Comparison of ENCODE assay signal across 14 cellular contexts in genomic region chr9:137314561-137315560, GRCh38. TPM values are rescaled to one million over a fixed set of nuclear protein-coding genes. Genes with fewer than 3 reads are reported as not detected.
DNase-seq lines count a peak whose midpoint lies in the region; ATAC-seq, FAIRE-seq and TF ChIP-seq lines count a peak whose summit lies in the region.
"Had no signal": no experiment of that assay in that cellular context is flagged by ENCODE, and none has a peak within 500 bp of the region (broad histone marks: within the 10 kb centered on the region; RNA-seq: fewer than 3 reads in every experiment).

No MANE protein-coding gene starts in this region.

- H3K27ac ChIP-seq in SJCRH30, result no peak overlapping the region

- peaks cover 7% of the 10 kb centered on the region for H3K4me1 Mint-ChIP-seq in glutamatergic neuron (ENCODE audit: low read depth, unreplicated experiment)
- H3K4me1 Mint-ChIP-seq in progenitor cell of endocrine pancreas (ENCODE audit: low read depth), result peaks cover 8% of the 10 kb centered on the region
- H3K4me1 Mint-ChIP-seq in osteocyte (ENCODE audit: unreplicated experiment), result peaks cover 8% of the 10 kb centered on the region
- H3K4me1 Mint-ChIP-seq: activated CD4-positive, alpha-beta T cell treated with anti-CD3 and anti-CD28 coated beads, Interleukin-2, amount 10 ng/mL, durations not matched to agents 24 days and 14 days; activated naive CD8-positive, alpha-beta T cell treated with anti-CD3 and anti-CD28 coated beads, Interleukin-2, amount 50 U/mL, for 24 hours had no signal

- TF ChIP-seq CTCF in D721Med (IDR thresholded peaks at IDR 0.05; ENCODE audit: insufficient read depth, missing control alignments), result no peak
- TF ChIP-seq CTCF in glutamatergic neuron (IDR thresholded peaks at IDR 0.05; ENCODE audit: partially characterized antibody, unreplicated experiment), result no peak
- no peak for TF ChIP-seq CTCF in progenitor cell of endocrine pancreas (IDR thresholded peaks at IDR 0.05; ENCODE audit: unreplicated experiment)
- TF ChIP-seq CTCF in osteocyte (IDR thresholded peaks at IDR 0.05), result no peak

- H3K36me3 ChIP-seq in SJCRH30, result no peaks in the 10 kb centered on the region

- no peaks in the 10 kb centered on the region for H3K27me3 Mint-ChIP-seq in glutamatergic neuron (ENCODE audit: unreplicated experiment)
- H3K27me3 Mint-ChIP-seq in progenitor cell of endocrine pancreas, result no peaks in the 10 kb centered on the region
- H3K27me3 Mint-ChIP-seq in osteocyte (ENCODE audit: unreplicated experiment), result no peaks in the 10 kb centered on the region
- H3K27me3 Mint-ChIP-seq: natural killer cell treated with Interleukin-12 subunit alpha and Interleukin-12 subunit beta and Interleukin-15 and Interleukin-18, amount 100 ng/mL, for 72 hours had no signal

- no peak overlapping the region for H3K27ac Mint-ChIP-seq in glutamatergic neuron (ENCODE audit: unreplicated experiment)
- no peak overlapping the region for H3K27ac Mint-ChIP-seq in progenitor cell of endocrine pancreas
- H3K27ac Mint-ChIP-seq in osteocyte (ENCODE audit: unreplicated experiment), result no peak overlapping the region
- H3K27ac Mint-ChIP-seq: activated CD4-positive, alpha-beta T cell treated with anti-CD3 and anti-CD28 coated beads, Interleukin-2, amount 10 ng/mL, durations not matched to agents 24 days and 14 days; activated naive CD8-positive, alpha-beta T cell treated with anti-CD3 and anti-CD28 coated beads, Interleukin-2, amount 50 U/mL, for 24 hours; natural killer cell treated with Interleukin-12 subunit alpha and Interleukin-12 subunit beta and Interleukin-15 and Interleukin-18, amount 100 ng/mL, for 72 hours; stimulated activated naive CD8-positive, alpha-beta T cell treated with anti-CD3 and anti-CD28 coated beads, Interleukin-15, amount 100 ng/mL, for 72 hours had no signal

- no peak for ATAC-seq in GM19397 (IDR thresholded peaks at IDR 0.05; ENCODE audit: unreplicated experiment)
- ATAC-seq: activated naive CD8-positive, alpha-beta T cell treated with anti-CD3 and anti-CD28 coated beads, Interleukin-2, amount 50 U/mL, for 24 hours; natural killer cell treated with Interleukin-12 subunit alpha and Interleukin-12 subunit beta and Interleukin-15 and Interleukin-18, amount 100 ng/mL, for 72 hours; stimulated activated naive CD8-positive, alpha-beta T cell treated with anti-CD3 and anti-CD28 coated beads, Interleukin-15, amount 100 ng/mL, for 72 hours had no signal

- H3K9me3 Mint-ChIP-seq in glutamatergic neuron (ENCODE audit: unreplicated experiment) (no peaks in the 10 kb centered on the region), progenitor cell of endocrine pancreas (ENCODE audit: low read depth) (no peaks in the 10 kb centered on the region), osteocyte (ENCODE audit: unreplicated experiment) (no peaks in the 10 kb centered on the region)
- H3K9me3 Mint-ChIP-seq: activated CD4-positive, alpha-beta T cell treated with anti-CD3 and anti-CD28 coated beads, Interleukin-2, amount 10 ng/mL, durations not matched to agents 24 days and 14 days; activated naive CD8-positive, alpha-beta T cell treated with anti-CD3 and anti-CD28 coated beads, Interleukin-2, amount 50 U/mL, for 24 hours; natural killer cell treated with Interleukin-12 subunit alpha and Interleukin-12 subunit beta and Interleukin-15 and Interleukin-18, amount 100 ng/mL, for 72 hours; stimulated activated naive CD8-positive, alpha-beta T cell treated with anti-CD3 and anti-CD28 coated beads, Interleukin-15, amount 100 ng/mL, for 72 hours had no signal

- DNase-seq in D721Med (ENCODE audit: insufficient read length, low spot score), result peak; percentile 20
- DNase-seq in HuH-7 (ENCODE audit: low spot score), result peak; percentile 18
- DNase-seq in glutamatergic neuron, result peak; percentile 36
- peak; percentile 19 for DNase-seq in progenitor cell of endocrine pancreas (ENCODE audit: low spot score, unreplicated experiment)
- DNase-seq in osteocyte (ENCODE audit: extremely low spot score, unreplicated experiment), result no peak
- DNase-seq in SIG-M5 (lab: John Stamatoyannopoulos, UW), result no peak
- DNase-seq in SJCRH30, result no peak
- DNase-seq: activated CD4-positive, alpha-beta T cell treated with anti-CD3 and anti-CD28 coated beads, Interleukin-2, amount 10 ng/mL, durations not matched to agents 24 days and 14 days; activated naive CD8-positive, alpha-beta T cell treated with anti-CD3 and anti-CD28 coated beads, Interleukin-2, amount 50 U/mL, for 24 hours; effector CD4-positive, alpha-beta T cell had no signal

- no peaks in the 10 kb centered on the region for H3K9me3 ChIP-seq in SJCRH30 (replicated peaks)

- no peak for FAIRE-seq in D721Med (lab: Jason Lieb, UNC)
- FAIRE-seq: GM18507 had no signal

- no peak overlapping the region for H3K4me3 ChIP-seq in SJCRH30

- H3K27me3 ChIP-seq in SJCRH30, result peaks cover 29% of the 10 kb centered on the region

- no peaks in the 10 kb centered on the region for H3K4me1 ChIP-seq in SJCRH30

- H3K36me3 Mint-ChIP-seq in glutamatergic neuron (ENCODE audit: unreplicated experiment), result no peaks in the 10 kb centered on the region
- H3K36me3 Mint-ChIP-seq in progenitor cell of endocrine pancreas (ENCODE audit: insufficient read depth), result no peaks in the 10 kb centered on the region
- H3K36me3 Mint-ChIP-seq in osteocyte (ENCODE audit: unreplicated experiment), result no peaks in the 10 kb centered on the region
- H3K36me3 Mint-ChIP-seq: natural killer cell treated with Interleukin-12 subunit alpha and Interleukin-12 subunit beta and Interleukin-15 and Interleukin-18, amount 100 ng/mL, for 72 hours had no signal

- H3K4me3 Mint-ChIP-seq in glutamatergic neuron (ENCODE audit: unreplicated experiment) (no peak overlapping the region), progenitor cell of endocrine pancreas (ENCODE audit: low read depth) (no peak overlapping the region), osteocyte (ENCODE audit: unreplicated experiment) (no peak overlapping the region)
- H3K4me3 Mint-ChIP-seq: activated CD4-positive, alpha-beta T cell treated with anti-CD3 and anti-CD28 coated beads, Interleukin-2, amount 10 ng/mL, durations not matched to agents 24 days and 14 days; activated naive CD8-positive, alpha-beta T cell treated with anti-CD3 and anti-CD28 coated beads, Interleukin-2, amount 50 U/mL, for 24 hours; natural killer cell treated with Interleukin-12 subunit alpha and Interleukin-12 subunit beta and Interleukin-15 and Interleukin-18, amount 100 ng/mL, for 72 hours had no signal

RNA-seq across cellular contexts. Expression of gene NRARP, which starts 12.8 kb away (rescaled TPM):
- total RNA-seq in glutamatergic neuron (ENCODE audit: unreplicated experiment), result 15.2 TPM
- total RNA-seq in progenitor cell of endocrine pancreas, result 24.0 and 27.1 TPM in 2 replicates
- total RNA-seq in osteocyte, result 1.8 and 2.1 TPM in 2 replicates
- 0.89 and 1.0 TPM in 2 replicates for total RNA-seq in SJCRH30 (2014; rRNA removed; shearing (Covaris generic))

RNA-seq across cellular contexts. Expression of gene TOR4A, which starts 37.3 kb away (rescaled TPM):
- 1.5 TPM for total RNA-seq in glutamatergic neuron (ENCODE audit: unreplicated experiment)
- 8.0 and 8.5 TPM in 2 replicates for total RNA-seq in progenitor cell of endocrine pancreas
- total RNA-seq in osteocyte, result 1.2 and 1.9 TPM in 2 replicates
- 4.0 and 4.4 TPM in 2 replicates for total RNA-seq in SJCRH30 (2014; rRNA removed; shearing (Covaris generic))

RNA-seq across cellular contexts. Expression of gene NELFB, which starts 59.7 kb away (rescaled TPM):
- 48.5 TPM for total RNA-seq in glutamatergic neuron (ENCODE audit: unreplicated experiment)
- 62.3 and 63.3 TPM in 2 replicates for total RNA-seq in progenitor cell of endocrine pancreas
- total RNA-seq in osteocyte, result 54.1 and 57.6 TPM in 2 replicates
- 65.5 and 66.8 TPM in 2 replicates for total RNA-seq in SJCRH30 (2014; rRNA removed; shearing (Covaris generic))

Comparison
In these comparisons a context has a peak if more than half of its experiments do, and no peak if none do; other contexts are left out.
1. DNase-seq: peak in D721Med (single experiment), HuH-7 (single experiment), glutamatergic neuron (single experiment) and progenitor cell of endocrine pancreas (single experiment); none in osteocyte (single experiment), SIG-M5 (single experiment) and SJCRH30 (0 of 2).